ENCODE assay signal across 9 cellular contexts in the genomic region with DNA sequence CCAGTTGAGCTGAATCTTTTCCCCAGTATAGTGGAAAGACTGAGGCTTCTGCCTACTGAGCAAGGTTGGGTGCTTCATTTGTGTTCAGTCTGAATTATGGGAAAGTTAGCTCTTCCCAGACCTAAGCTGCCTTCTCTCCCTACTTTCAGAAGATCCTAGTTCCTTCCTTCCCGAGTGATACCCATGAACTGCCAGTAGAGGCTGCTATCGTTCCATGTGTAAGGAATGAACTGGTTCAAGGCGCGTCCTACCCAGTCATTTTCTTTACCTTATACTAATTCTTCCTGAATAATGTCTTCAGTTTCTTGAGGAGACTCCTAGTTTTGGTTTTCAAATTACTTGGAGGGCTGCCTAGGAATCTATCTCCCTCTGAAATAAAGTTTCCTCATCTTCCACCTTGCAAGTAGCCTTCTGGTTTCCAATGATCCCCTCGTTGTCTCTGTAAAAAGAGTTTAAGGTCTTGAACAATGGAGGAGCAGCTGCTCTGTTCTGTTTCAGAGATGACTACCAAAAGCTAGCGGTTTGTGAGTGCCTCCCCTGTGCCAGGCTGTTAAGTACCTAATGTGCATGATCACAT. TPM values are rescaled to one million over a fixed set of nuclear protein-coding genes. Genes with fewer than 3 reads are reported as not detected.
DNase-seq lines count a peak whose midpoint lies in the region; ATAC-seq and TF ChIP-seq lines count a peak whose summit lies in the region.
"Had no signal": no experiment of that assay in that cellular context is flagged by ENCODE, and none has a peak within 500 bp of the region (broad histone marks: within the 10 kb centered on the region; RNA-seq: fewer than 3 reads in every experiment).

No MANE protein-coding gene starts in this region.

- intact Hi-C loops in lower leg skin (cut with DNase I; ENCODE audit: low total_unique reads): loop anchor here (10.0 kb wide), 1 partner anchor 91 kb away; no protein-coding TSS in a partner anchor

- peak; percentile 51 for DNase-seq in COR-L47 (lab: John Stamatoyannopoulos, UW)
- DNase-seq in HEK293T (ENCODE audit: extremely low spot score): peak; percentile 71
- peak; percentile 47 for DNase-seq in NOMO-1 treated with DMSO at 0.1 percent for 48 hours (lab: John Stamatoyannopoulos, UW; ENCODE audit: unreplicated experiment)
- peak; percentile 89 for DNase-seq in dermis blood vessel endothelial cell
- DNase-seq in lung microvascular endothelial cell (ENCODE audit: low read depth in 2 of 2): peak; percentile 82 to 83
- no peak for DNase-seq in lower leg skin (ENCODE audit: low spot score in 2 of 2)
- DNase-seq in activated T-cell treated with anti-CD3 and anti-CD28 coated beads, Interleukin-2, amount 50 U/mL, for 48 hours: no peak

- H3K4me3 ChIP-seq in lower leg skin (ENCODE audit: low read depth, poor library complexity, severe bottlenecking): no peak overlapping the region

- CTCF ChIA-PET in HEK293T (lab: Yijun Ruan, JAX): interaction anchor here (0.6 to 1.7 kb wide), 12 partner anchors 10 to 274 kb away, joined by 3 to 7 read pairs (median 4); a partner anchor contains a TSS

- 31 to 33% methylated on average over 6 of the region's 6 CpGs for WGBS in lower leg skin, 2 donors

- ATAC-seq in GM21447 (IDR thresholded peaks at IDR 0.05; ENCODE audit: unreplicated experiment): no peak

- TF ChIP-seq POLR2A in lower leg skin (IDR thresholded peaks at IDR 0.05): no peak

- POLR2A ChIA-PET in HEK293T (lab: Yijun Ruan, JAX): interaction anchor here (1.7 to 3.5 kb wide), 3 partner anchors 10 to 155 kb away, joined by 7 to 18 read pairs (median 10); a partner anchor contains a TSS

- peak in 1 of 3 donors; percentile 96 for TF ChIP-seq CTCF in lower leg skin (IDR thresholded peaks at IDR 0.05)

TF ChIP-seq in HEK293T, 16 proteins besides CTCF, POLR2A, EP300 and RAD21:
- no peak for TF ChIP-seq NFRKB (IDR thresholded peaks at IDR 0.05)
- no peak for TF ChIP-seq L3MBTL2 (conservative IDR thresholded peaks at IDR 0.05)
- TF ChIP-seq FOXM1 (IDR thresholded peaks at IDR 0.05; ENCODE audit: borderline replicate concordance): no peak
- no peak for TF ChIP-seq ZNF384 (IDR thresholded peaks at IDR 0.05)
- no peak for TF ChIP-seq TARDBP (IDR thresholded peaks at IDR 0.05)
- TF ChIP-seq FOXK2 (IDR thresholded peaks at IDR 0.05): no peak
- TF ChIP-seq ARNT (IDR thresholded peaks at IDR 0.05): no peak
- no peak for TF ChIP-seq BHLHE40 (IDR thresholded peaks at IDR 0.05; ENCODE audit: borderline replicate concordance)
- TF ChIP-seq SUZ12 (IDR thresholded peaks at IDR 0.05): no peak
- TF ChIP-seq CTBP1 (IDR thresholded peaks at IDR 0.05; ENCODE audit: borderline replicate concordance): no peak
- TF ChIP-seq, protein P1, sequence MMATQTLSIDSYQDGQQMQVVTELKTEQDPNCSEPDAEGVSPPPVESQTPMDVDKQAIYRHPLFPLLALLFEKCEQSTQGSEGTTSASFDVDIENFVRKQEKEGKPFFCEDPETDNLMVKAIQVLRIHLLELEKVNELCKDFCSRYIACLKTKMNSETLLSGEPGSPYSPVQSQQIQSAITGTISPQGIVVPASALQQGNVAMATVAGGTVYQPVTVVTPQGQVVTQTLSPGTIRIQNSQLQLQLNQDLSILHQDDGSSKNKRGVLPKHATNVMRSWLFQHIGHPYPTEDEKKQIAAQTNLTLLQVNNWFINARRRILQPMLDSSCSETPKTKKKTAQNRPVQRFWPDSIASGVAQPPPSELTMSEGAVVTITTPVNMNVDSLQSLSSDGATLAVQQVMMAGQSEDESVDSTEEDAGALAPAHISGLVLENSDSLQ (IDR thresholded peaks at IDR 0.05): no peak
- no peak for TF ChIP-seq FOXA1 (IDR thresholded peaks at IDR 0.05)
- no peak for TF ChIP-seq HDGF (IDR thresholded peaks at IDR 0.05; ENCODE audit: borderline replicate concordance)
- no peak for TF ChIP-seq SP1 (IDR thresholded peaks at IDR 0.05)
- TF ChIP-seq LEF1 (IDR thresholded peaks at IDR 0.05; ENCODE audit: borderline replicate concordance): no peak

RNA-seq across cellular contexts. Expression of a gene that starts 0.9 kb away (rescaled TPM):
- 0.42 and 0.85 TPM in 2 replicates for total RNA-seq in dermis blood vessel endothelial cell
- total RNA-seq in lung microvascular endothelial cell: 0.22 and 0.40 TPM in 2 replicates
- total RNA-seq in lower leg skin: 1 to 10 TPM in 3 of 4 donors, under 1 TPM in 1; 0.52 to 2.4 (median 1.2) TPM

RNA-seq across cellular contexts. Expression of a gene that starts 7.6 kb away (rescaled TPM):
- total RNA-seq in dermis blood vessel endothelial cell: 0.17 and 0.51 TPM in 2 replicates
- total RNA-seq in lung microvascular endothelial cell: 0.20 and 0.22 TPM in 2 replicates
- 10 to 100 TPM in 1 of 4 donors, 1 to 10 TPM in 3; 4.7 to 11.2 (median 8.1) TPM for total RNA-seq in lower leg skin

RNA-seq across cellular contexts. Expression of a gene that starts 10.2 kb away (rescaled TPM):
- total RNA-seq in dermis blood vessel endothelial cell (77.6 and 128 TPM in 2 replicates), lung microvascular endothelial cell (49.5 and 56.5 TPM in 2 replicates), lower leg skin (10 to 100 TPM; 56.2 to 82.0 (median 75.1) TPM)

RNA-seq across cellular contexts. Expression of a gene that starts 19.4 kb away (rescaled TPM):
- total RNA-seq in dermis blood vessel endothelial cell (133 and 168 TPM in 2 replicates), lung microvascular endothelial cell (115 and 146 TPM in 2 replicates), lower leg skin (100 to 1,000 TPM in 2 of 4 donors, 10 to 100 TPM in 2; 70.7 to 113 (median 93.0) TPM)

RNA-seq across cellular contexts. Expression of a gene that starts 44.8 kb away (rescaled TPM):
- total RNA-seq in dermis blood vessel endothelial cell: 0.34 TPM in 1 of 2 replicates, not detected in the other
- total RNA-seq in lung microvascular endothelial cell: under 0.01 TPM in 1 of 2 replicates, not detected in the other
- total RNA-seq in lower leg skin: 1 to 10 TPM in 1 of 4 donors, under 1 TPM in 1, not detected in 2; 0.17 to 1.4 TPM
- total RNA-seq: naive thymus-derived CD8-positive, alpha-beta T cell had no signal

Comparison
In these comparisons a context has a peak if more than half of its experiments do, and no peak if none do; other contexts are left out.
1. DNase-seq: peak in COR-L47 (single experiment), HEK293T (single experiment), NOMO-1 treated with DMSO at 0.1 percent for 48 hours (single experiment), dermis blood vessel endothelial cell (single experiment) and lung microvascular endothelial cell (2 of 2); none in lower leg skin (0 of 2) and activated T-cell treated with anti-CD3 and anti-CD28 coated beads, Interleukin-2, amount 50 U/mL, for 48 hours (0 of 2).